ENCODE assay signal across 7 cellular contexts in the genomic region with DNA sequence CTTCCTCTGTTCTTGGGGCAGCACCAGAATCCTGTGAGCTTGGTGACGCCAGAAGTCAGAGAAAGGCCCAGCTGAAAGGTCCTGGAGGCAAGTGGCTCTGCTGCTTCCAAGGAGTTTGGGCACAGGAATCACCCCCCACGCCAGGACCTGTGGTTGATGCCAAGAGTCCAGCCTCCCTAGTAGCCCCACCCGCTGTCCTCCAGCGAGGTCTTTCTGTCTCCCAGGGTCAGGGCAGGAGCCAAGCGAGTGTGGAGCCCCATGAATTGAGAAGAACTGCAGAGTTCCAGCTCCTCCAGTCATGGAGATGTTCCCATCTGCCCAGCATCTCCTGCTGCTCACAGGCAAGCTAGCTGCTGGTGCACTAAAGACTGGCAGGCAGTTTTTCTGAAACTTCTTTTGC.
"Had no signal": no experiment of that assay in that cellular context is flagged by ENCODE, and none has a peak within 500 bp of the region (broad histone marks: within the 10 kb centered on the region; RNA-seq: fewer than 3 reads in every experiment).

No MANE protein-coding gene starts in this region.

- H3K36me3 ChIP-seq: HAP-1 had no signal

- H3K4me1 ChIP-seq: HAP-1 had no signal

- H3K9ac ChIP-seq: GM23248 had no signal

- H3K4me3 ChIP-seq: GM23248, HAP-1, K562 had no signal

- ATAC-seq: K562 had no signal

- DNase-seq: GM23248, H7, IMR-90, KG1 had no signal

- H3K9me3 ChIP-seq: HAP-1 had no signal

- H2AFZ ChIP-seq: GM23248 had no signal

- H3K27ac ChIP-seq: GM23248, HL-60 had no signal
